Comparison of ENCODE assay signal across 8 cellular contexts in genomic region chr4:152591361-152591760, GRCh38. TPM values are rescaled to one million over a fixed set of nuclear protein-coding genes. Genes with fewer than 3 reads are reported as not detected.
DNase-seq lines count a peak whose midpoint lies in the region; ATAC-seq, FAIRE-seq and TF ChIP-seq lines count a peak whose summit lies in the region.

No MANE protein-coding gene starts in this region.

- H3K27me3 ChIP-seq in astrocyte (ENCODE audit: insufficient read depth, low read length) = no peaks in the 10 kb centered on the region

- H3K36me3 ChIP-seq in astrocyte (ENCODE audit: insufficient read depth, low read length) = no peaks in the 10 kb centered on the region

- H3K4me3 ChIP-seq in astrocyte (ENCODE audit: insufficient read depth, low read depth, low read length) = no peak overlapping the region

- H4K20me1 ChIP-seq in astrocyte (ENCODE audit: insufficient read depth, low read length) = no peaks in the 10 kb centered on the region

- H3K79me2 ChIP-seq in astrocyte (ENCODE audit: insufficient read depth, low read length) = no peaks in the 10 kb centered on the region

- peak overlapping the region; percentile 54 for H3K4me3 Mint-ChIP-seq in astrocyte (ENCODE audit: unreplicated experiment)

- H3K4me1 Mint-ChIP-seq in astrocyte (ENCODE audit: low read depth, unreplicated experiment) = peaks cover 25% of the 10 kb centered on the region

- H3K9me3 ChIP-seq in astrocyte (ENCODE audit: insufficient read depth, low read depth, low read length) = no peaks in the 10 kb centered on the region

- H3K27me3 Mint-ChIP-seq in astrocyte (ENCODE audit: low read depth, unreplicated experiment) = peaks cover 3% of the 10 kb centered on the region

- no peak overlapping the region for H3K9ac ChIP-seq in astrocyte (ENCODE audit: low read length)

- H3K27ac Mint-ChIP-seq in astrocyte (ENCODE audit: unreplicated experiment) = peak overlapping the region; percentile 83

- no peak for TF ChIP-seq CTCF in astrocyte (IDR thresholded peaks at IDR 0.05; ENCODE audit: insufficient read depth, low read depth, low read length)

- H3K27ac ChIP-seq in astrocyte (ENCODE audit: low read depth, low read length) = no peak overlapping the region

- peaks cover 4% of the 10 kb centered on the region for H3K9me3 Mint-ChIP-seq in astrocyte (ENCODE audit: unreplicated experiment)

- no peaks in the 10 kb centered on the region for H3K36me3 Mint-ChIP-seq in astrocyte (ENCODE audit: low read depth, unreplicated experiment)

- peak overlapping the region; percentile 64 for H2AFZ ChIP-seq in astrocyte (ENCODE audit: low read depth, low read length)

- no peak for ATAC-seq in GM19328 (IDR thresholded peaks at IDR 0.05; ENCODE audit: unreplicated experiment)

- H3K4me1 ChIP-seq in astrocyte (ENCODE audit: insufficient read depth, low read length) = peaks cover 13% of the 10 kb centered on the region

- H3K4me2 ChIP-seq in astrocyte (ENCODE audit: low read length) = peak overlapping the region; percentile 78

- DNase-seq in DMS153 treated with DMSO at 0.1 percent for 48 hours (lab: John Stamatoyannopoulos, UW; ENCODE audit: unreplicated experiment) = peak; percentile 25
- peak; percentile 73 for DNase-seq in NCI-H345 (lab: John Stamatoyannopoulos, UW)
- peak; percentile 47 for DNase-seq in astrocyte (ENCODE audit: low read depth)
- DNase-seq in iPS-NIHi11 (ENCODE audit: low spot score) = peak; percentile 68
- DNase-seq in stimulated activated CD4-positive, alpha-beta T cell treated with anti-CD3 and anti-CD28 coated beads, Interleukin-12 subunit alpha, Interleukin-12 subunit beta, amount 100 ng/mL, for 48 hours (ENCODE audit: low read depth in 2 of 3, low spot score in 1 of 3) = peak in 2 of 3 donors; percentile 6 to 8
- no peak for DNase-seq in AML-193 (lab: John Stamatoyannopoulos, UW)
- no peak for DNase-seq in NOMO-1 (lab: John Stamatoyannopoulos, UW; ENCODE audit: unreplicated experiment in 2 of 2)

- no peak for FAIRE-seq in astrocyte (lab: Jason Lieb, UNC)

RNA-seq across cellular contexts. Expression of gene FBXW7, which starts 55.5 kb away (rescaled TPM):
- total RNA-seq in astrocyte = 34.7 and 42.5 TPM in 2 replicates

Comparison
In these comparisons a context has a peak if more than half of its experiments do, and no peak if none do; other contexts are left out.
1. DNase-seq: peak in DMS153 treated with DMSO at 0.1 percent for 48 hours (single experiment), NCI-H345 (single experiment), astrocyte (single experiment), iPS-NIHi11 (single experiment) and stimulated activated CD4-positive, alpha-beta T cell treated with anti-CD3 and anti-CD28 coated beads, Interleukin-12 subunit alpha, Interleukin-12 subunit beta, amount 100 ng/mL, for 48 hours (2 of 3); none in AML-193 (0 of 2) and NOMO-1 (0 of 2).